ENCODE assay signal across 27 cellular contexts in genomic region chr7:157529768-157530560, GRCh38.
DNase-seq lines count a peak whose midpoint lies in the region; ATAC-seq and TF ChIP-seq lines count a peak whose summit lies in the region.
"Had no signal": no experiment of that assay in that cellular context is flagged by ENCODE, and none has a peak within 500 bp of the region (broad histone marks: within the 10 kb centered on the region; RNA-seq: fewer than 3 reads in every experiment).

No MANE protein-coding gene starts in this region.

- no peak overlapping the region for H3K27ac Mint-ChIP-seq in activated B cell treated with CpG ODN at 0.5 μM for 24 hours
- no peak overlapping the region for H3K27ac Mint-ChIP-seq in osteocyte (ENCODE audit: unreplicated experiment)
- H3K27ac Mint-ChIP-seq: activated T-helper 2 cell treated with anti-CD3 and anti-CD28 coated beads, Interferon-gamma antibody, Interleukin-2, Interleukin-4, amounts not matched to agents 10 μg/mL and 5 μg/mL and 100 μg/mL, durations not matched to agents 14 hours and 24 hours and 36 hours; immature natural killer cell; T-helper 17 cell had no signal

- H3K4me3 ChIP-seq in right atrium auricular region: no peak overlapping the region
- H3K4me3 ChIP-seq: BLaER1 treated with 17β-estradiol and CSF1 and Interleukin-3, amounts not matched to agents 10 nM and 100 nM; MG63; upper lobe of left lung had no signal

- H3K4me1 ChIP-seq in right atrium auricular region: no peaks in the 10 kb centered on the region
- H3K4me1 ChIP-seq: Caco-2, upper lobe of left lung had no signal

- no peaks in the 10 kb centered on the region for H3K36me3 ChIP-seq in right atrium auricular region
- H3K36me3 ChIP-seq: MG63, upper lobe of left lung had no signal

- POLR2A ChIA-PET in activated B cell treated with CpG ODN at 0.5 μM for 24 hours (lab: Charles Lee): no interaction called here

- H3K9me3 Mint-ChIP-seq in activated B cell treated with CpG ODN at 0.5 μM for 24 hours (peaks cover 22% of the 10 kb centered on the region), osteocyte (ENCODE audit: unreplicated experiment) (peaks cover 17% of the 10 kb centered on the region)

- H3K4me3 Mint-ChIP-seq in activated B cell treated with CpG ODN at 0.5 μM for 24 hours (no peak overlapping the region), osteocyte (ENCODE audit: unreplicated experiment) (no peak overlapping the region)
- H3K4me3 Mint-ChIP-seq: immature natural killer cell; naive thymus-derived CD8-positive, alpha-beta T cell; T-helper 17 cell had no signal

- DNase-seq in left ventricle myocardium superior: peak; percentile 17
- no peak for DNase-seq in right atrium auricular region (ENCODE audit: low spot score)
- DNase-seq in activated B cell treated with CpG ODN at 0.5 μM for 24 hours: peak; percentile 1
- peak; percentile 70 for DNase-seq in osteocyte (ENCODE audit: extremely low spot score, unreplicated experiment)
- DNase-seq in NCI-H226: no peak
- DNase-seq in activated CD4-positive, alpha-beta T cell treated with anti-CD3 and anti-CD28 coated beads for 1 hour: no peak
- DNase-seq: activated CD4-positive, alpha-beta T cell treated with anti-CD3 and anti-CD28 coated beads for 4 hours; dermis blood vessel endothelial cell; DMS79; GF-D8; hippocampal formation; immature natural killer cell; KBM-7; MG63; midbrain; NCI-H1417 treated with DMSO at 0.1 percent for 48 hours; NCI-H748 treated with DMSO at 0.1 percent for 48 hours; T-helper 17 cell had no signal

- TF ChIP-seq CTCF in right atrium auricular region (IDR thresholded peaks at IDR 0.05) (no peak), activated B cell treated with CpG ODN at 0.5 μM for 24 hours (IDR thresholded peaks at IDR 0.05) (no peak), osteocyte (IDR thresholded peaks at IDR 0.05) (no peak)

- ATAC-seq in left ventricle myocardium superior (no peak), activated B cell treated with CpG ODN at 0.5 μM for 24 hours (ENCODE audit: low read depth) (no peak), GM18858 (IDR thresholded peaks at IDR 0.05; ENCODE audit: unreplicated experiment) (no peak)
- ATAC-seq: left lobe of liver; naive thymus-derived CD8-positive, alpha-beta T cell; SK-N-SH treated with all-trans-retinoic acid at 6 μM for 48 hours; T-helper 17 cell had no signal

- intact Hi-C loops in left ventricle myocardium superior (cut with micrococcal nuclease): no loop called here
- intact Hi-C loops in activated B cell treated with CpG ODN at 0.5 μM for 24 hours (cut with micrococcal nuclease): no loop called here

- H3K27me3 Mint-ChIP-seq in activated B cell treated with CpG ODN at 0.5 μM for 24 hours (no peaks in the 10 kb centered on the region), osteocyte (ENCODE audit: unreplicated experiment) (no peaks in the 10 kb centered on the region)

- peaks cover 0 to 18% of the 10 kb centered on the region in 2 donors for H3K9me3 ChIP-seq in right atrium auricular region
- H3K9me3 ChIP-seq: Caco-2, MG63 had no signal

- H3K36me3 Mint-ChIP-seq in activated B cell treated with CpG ODN at 0.5 μM for 24 hours (ENCODE audit: low read depth) (no peaks in the 10 kb centered on the region), osteocyte (ENCODE audit: unreplicated experiment) (no peaks in the 10 kb centered on the region)

- H3K27me3 ChIP-seq in right atrium auricular region: no peaks in the 10 kb centered on the region
- H3K27me3 ChIP-seq: MG63, upper lobe of left lung had no signal

- no peak overlapping the region for H3K27ac ChIP-seq in right atrium auricular region
- H3K27ac ChIP-seq: BLaER1 treated with 17β-estradiol and CSF1 and Interleukin-3, amounts not matched to agents 10 nM and 100 nM; RWPE1; upper lobe of left lung had no signal

- H3K4me1 Mint-ChIP-seq in activated B cell treated with CpG ODN at 0.5 μM for 24 hours (no peaks in the 10 kb centered on the region), osteocyte (ENCODE audit: unreplicated experiment) (no peaks in the 10 kb centered on the region)
- H3K4me1 Mint-ChIP-seq: immature natural killer cell had no signal

- CTCF ChIA-PET in activated B cell treated with CpG ODN at 0.5 μM for 24 hours (lab: Charles Lee): no interaction called here

Comparison
In these comparisons a context has a peak if more than half of its experiments do, and no peak if none do; other contexts are left out.
1. DNase-seq: peak in left ventricle myocardium superior (single experiment), activated B cell treated with CpG ODN at 0.5 μM for 24 hours (single experiment) and osteocyte (single experiment); none in right atrium auricular region (single experiment), NCI-H226 (single experiment) and activated CD4-positive, alpha-beta T cell treated with anti-CD3 and anti-CD28 coated beads for 1 hour (single experiment).